Comparison of ENCODE assay signal across 1 cellular context in the genomic region with DNA sequence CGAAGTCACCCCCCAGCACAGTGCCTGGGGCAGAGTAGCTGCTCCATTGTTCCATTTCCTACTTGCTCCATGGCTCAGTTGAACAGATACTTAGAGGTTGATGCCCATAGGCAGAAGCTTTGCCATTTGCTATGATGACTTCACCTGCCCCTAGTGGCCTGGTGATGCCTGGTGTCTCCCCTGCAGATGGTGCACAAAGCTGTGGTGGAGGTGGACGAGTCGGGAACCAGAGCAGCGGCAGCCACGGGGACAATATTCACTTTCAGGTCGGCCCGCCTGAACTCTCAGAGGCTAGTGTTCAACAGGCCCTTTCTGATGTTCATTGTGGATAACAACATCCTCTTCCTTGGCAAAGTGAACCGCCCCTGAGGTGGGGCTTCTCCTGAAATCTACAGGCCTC.
TF ChIP-seq lines count a peak whose summit lies in the region.

No MANE protein-coding gene starts in this region.

TF ChIP-seq in HepG2, 621 proteins besides CTCF, POLR2A, EP300 and RAD21:
- peak; percentile 22; the same call in 1 of the 2 replicates for TF ChIP-seq SALL1 (CRISPR knock-in tag; IDR thresholded peaks at IDR 0.05)
- TF ChIP-seq ZMYM2 (CRISPR knock-in tag; IDR thresholded peaks at IDR 0.05) = no peak
- TF ChIP-seq FIP1L1 (IDR thresholded peaks at IDR 0.05; ENCODE audit: borderline replicate concordance, insufficient read depth, low read depth, low read length) = no peak
- TF ChIP-seq ZC3H13 (CRISPR knock-in tag; IDR thresholded peaks at IDR 0.05) = peak; percentile 36; the same call in 1 of the 2 replicates
- TF ChIP-seq TBP (CRISPR knock-in tag; IDR thresholded peaks at IDR 0.05) = no peak
- peak; percentile 58; the same call in 1 of the 2 replicates for TF ChIP-seq ZBTB38 (CRISPR knock-in tag; IDR thresholded peaks at IDR 0.05)
- TF ChIP-seq, protein P1, sequence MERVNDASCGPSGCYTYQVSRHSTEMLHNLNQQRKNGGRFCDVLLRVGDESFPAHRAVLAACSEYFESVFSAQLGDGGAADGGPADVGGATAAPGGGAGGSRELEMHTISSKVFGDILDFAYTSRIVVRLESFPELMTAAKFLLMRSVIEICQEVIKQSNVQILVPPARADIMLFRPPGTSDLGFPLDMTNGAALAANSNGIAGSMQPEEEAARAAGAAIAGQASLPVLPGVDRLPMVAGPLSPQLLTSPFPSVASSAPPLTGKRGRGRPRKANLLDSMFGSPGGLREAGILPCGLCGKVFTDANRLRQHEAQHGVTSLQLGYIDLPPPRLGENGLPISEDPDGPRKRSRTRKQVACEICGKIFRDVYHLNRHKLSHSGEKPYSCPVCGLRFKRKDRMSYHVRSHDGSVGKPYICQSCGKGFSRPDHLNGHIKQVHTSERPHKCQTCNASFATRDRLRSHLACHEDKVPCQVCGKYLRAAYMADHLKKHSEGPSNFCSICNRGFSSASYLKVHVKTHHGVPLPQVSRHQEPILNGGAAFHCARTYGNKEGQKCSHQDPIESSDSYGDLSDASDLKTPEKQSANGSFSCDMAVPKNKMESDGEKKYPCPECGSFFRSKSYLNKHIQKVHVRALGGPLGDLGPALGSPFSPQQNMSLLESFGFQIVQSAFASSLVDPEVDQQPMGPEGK (CRISPR knock-in tag; IDR thresholded peaks at IDR 0.05) = no peak
- TF ChIP-seq ZNF317 (CRISPR knock-in tag; IDR thresholded peaks at IDR 0.05) = no peak
- TF ChIP-seq ASH2L (IDR thresholded peaks at IDR 0.05; ENCODE audit: insufficient read length, low read depth, low read length) = no peak
- TF ChIP-seq POLR2G (IDR thresholded peaks at IDR 0.05; ENCODE audit: low read depth, low read length) = peak; percentile 38; the same call in 1 of the 2 replicates
- TF ChIP-seq CREB1 (IDR thresholded peaks at IDR 0.05) = no peak
- TF ChIP-seq CREB1 (CRISPR knock-in tag; IDR thresholded peaks at IDR 0.05) = peak; percentile 17; the same call in 1 of the 2 replicates
- TF ChIP-seq, protein P2, sequence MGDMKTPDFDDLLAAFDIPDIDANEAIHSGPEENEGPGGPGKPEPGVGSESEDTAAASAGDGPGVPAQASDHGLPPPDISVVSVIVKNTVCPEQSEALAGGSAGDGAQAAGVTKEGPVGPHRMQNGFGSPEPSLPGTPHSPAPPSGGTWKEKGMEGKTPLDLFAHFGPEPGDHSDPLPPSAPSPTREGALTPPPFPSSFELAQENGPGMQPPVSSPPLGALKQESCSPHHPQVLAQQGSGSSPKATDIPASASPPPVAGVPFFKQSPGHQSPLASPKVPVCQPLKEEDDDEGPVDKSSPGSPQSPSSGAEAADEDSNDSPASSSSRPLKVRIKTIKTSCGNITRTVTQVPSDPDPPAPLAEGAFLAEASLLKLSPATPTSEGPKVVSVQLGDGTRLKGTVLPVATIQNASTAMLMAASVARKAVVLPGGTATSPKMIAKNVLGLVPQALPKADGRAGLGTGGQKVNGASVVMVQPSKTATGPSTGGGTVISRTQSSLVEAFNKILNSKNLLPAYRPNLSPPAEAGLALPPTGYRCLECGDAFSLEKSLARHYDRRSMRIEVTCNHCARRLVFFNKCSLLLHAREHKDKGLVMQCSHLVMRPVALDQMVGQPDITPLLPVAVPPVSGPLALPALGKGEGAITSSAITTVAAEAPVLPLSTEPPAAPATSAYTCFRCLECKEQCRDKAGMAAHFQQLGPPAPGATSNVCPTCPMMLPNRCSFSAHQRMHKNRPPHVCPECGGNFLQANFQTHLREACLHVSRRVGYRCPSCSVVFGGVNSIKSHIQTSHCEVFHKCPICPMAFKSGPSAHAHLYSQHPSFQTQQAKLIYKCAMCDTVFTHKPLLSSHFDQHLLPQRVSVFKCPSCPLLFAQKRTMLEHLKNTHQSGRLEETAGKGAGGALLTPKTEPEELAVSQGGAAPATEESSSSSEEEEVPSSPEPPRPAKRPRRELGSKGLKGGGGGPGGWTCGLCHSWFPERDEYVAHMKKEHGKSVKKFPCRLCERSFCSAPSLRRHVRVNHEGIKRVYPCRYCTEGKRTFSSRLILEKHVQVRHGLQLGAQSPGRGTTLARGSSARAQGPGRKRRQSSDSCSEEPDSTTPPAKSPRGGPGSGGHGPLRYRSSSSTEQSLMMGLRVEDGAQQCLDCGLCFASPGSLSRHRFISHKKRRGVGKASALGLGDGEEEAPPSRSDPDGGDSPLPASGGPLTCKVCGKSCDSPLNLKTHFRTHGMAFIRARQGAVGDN (CRISPR knock-in tag; IDR thresholded peaks at IDR 0.05) = peak; percentile 54
- 0 out of 2 replicates have a peak, but pooled peaks have one; percentile 23 for TF ChIP-seq KDM2A (CRISPR knock-in tag; IDR thresholded peaks at IDR 0.05; ENCODE audit: borderline replicate concordance, low read depth)
- TF ChIP-seq STAG1 (CRISPR knock-in tag; IDR thresholded peaks at IDR 0.05) = 0 out of 2 replicates have a peak, but pooled peaks have one; percentile 10
